13 cellular contexts compared by ENCODE assay signal in the genomic region with DNA sequence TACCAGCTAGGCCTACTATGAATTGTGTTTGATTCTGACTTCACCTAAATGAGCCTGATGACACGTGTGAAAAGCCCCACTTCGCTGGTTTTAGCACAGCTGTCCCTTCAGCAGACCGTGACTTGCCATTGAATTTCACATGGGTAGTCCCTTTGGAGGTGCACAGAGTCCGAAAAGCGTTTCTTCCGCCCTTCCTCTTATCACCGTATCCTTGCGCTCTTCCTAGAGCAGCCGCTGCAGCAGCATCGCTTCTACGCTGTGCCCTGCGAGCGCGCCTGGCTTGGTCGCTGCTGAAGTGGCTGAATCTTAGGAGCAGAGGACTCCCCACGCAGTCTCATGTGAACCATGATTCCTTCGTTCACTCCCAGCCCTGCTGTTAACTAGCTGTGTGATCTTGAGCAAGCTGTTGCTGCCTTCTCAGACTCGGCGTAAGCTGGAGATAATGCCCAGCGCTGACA.
A peak's percentile ranks its signal among the peaks of the same experiment; 100 is the strongest.
DNase-seq lines count a peak whose midpoint lies in the region; ATAC-seq and TF ChIP-seq lines count a peak whose summit lies in the region.
"Had no signal": no experiment of that assay in that cellular context is flagged by ENCODE, and none has a peak within 500 bp of the region (broad histone marks: within the 10 kb centered on the region; RNA-seq: fewer than 3 reads in every experiment).

No MANE protein-coding gene starts in this region.

- H3K27me3 ChIP-seq in left ventricle myocardium inferior (ENCODE audit: low read depth): no peaks in the 10 kb centered on the region
- H3K27me3 ChIP-seq in testis: no peaks in the 10 kb centered on the region

- H3K4me1 ChIP-seq in left ventricle myocardium inferior: peaks cover 6% of the 10 kb centered on the region
- peaks cover 5% of the 10 kb centered on the region for H3K4me1 ChIP-seq in testis

- no peaks in the 10 kb centered on the region for H3K36me3 ChIP-seq in left ventricle myocardium inferior
- H3K36me3 ChIP-seq in testis (ENCODE audit: low read depth, missing control alignments): no peaks in the 10 kb centered on the region

- ATAC-seq in Right ventricle myocardium superior (ENCODE audit: poor library complexity) (no peak), GM19351 (IDR thresholded peaks at IDR 0.05; ENCODE audit: unreplicated experiment) (no peak)

- H3K27ac ChIP-seq in left ventricle myocardium inferior (replicated peaks) (no peak overlapping the region), testis (no peak overlapping the region)

- DNase-seq in left ventricle myocardium inferior (no peak), Right ventricle myocardium superior (no peak), astrocyte of the hippocampus (ENCODE audit: low read depth, low spot score) (peak; percentile 46), medulla oblongata (ENCODE audit: extremely low spot score) (peak; percentile 62), testis (peak; percentile 37), activated T-cell treated with anti-CD3 and anti-CD28 coated beads for 4 hours (no peak), amniotic stem cell (lab: John Stamatoyannopoulos, UW) (no peak)
- DNase-seq: activated CD4-positive, alpha-beta T cell treated with anti-CD3 and anti-CD28 coated beads for 48 hours; islet precursor cell; NCI-H1436 treated with DMSO at 0.1 percent for 48 hours; NK-92 treated with Interleukin-12 subunit alpha and Interleukin-12 subunit beta, amount 100 ng/mL, for 24 hours; SIG-M5 had no signal

- TF ChIP-seq CTCF in left ventricle myocardium inferior (IDR thresholded peaks at IDR 0.05; ENCODE audit: borderline replicate concordance): no peak
- no peak for TF ChIP-seq CTCF in testis (IDR thresholded peaks at IDR 0.05)

- no peak for TF ChIP-seq POLR2A in testis (IDR thresholded peaks at IDR 0.05)

- 73 to 80% methylated on average over 20 of the region's 20 CpGs for WGBS in testis, 2 donors

- no peaks in the 10 kb centered on the region for H3K9me3 ChIP-seq in left ventricle myocardium inferior (replicated peaks)
- no peaks in the 10 kb centered on the region for H3K9me3 ChIP-seq in testis

- intact Hi-C loops in left ventricle myocardium inferior (cut with micrococcal nuclease): loop anchor here (10.0 kb wide), 1 partner anchor 1110 kb away; no protein-coding TSS in a partner anchor
- intact Hi-C loops in Right ventricle myocardium superior (cut with DNase I): no loop called here
- intact Hi-C loops in testis (cut with DNase I; ENCODE audit: low total_unique reads): no loop called here

- H3K4me3 ChIP-seq in left ventricle myocardium inferior (peak overlapping the region; percentile 26), testis (no peak overlapping the region)

Comparison
In these comparisons a context has a peak if more than half of its experiments do, and no peak if none do; other contexts are left out.
1. DNase-seq: peak in astrocyte of the hippocampus (single experiment), medulla oblongata (single experiment) and testis (single experiment); none in left ventricle myocardium inferior (single experiment), Right ventricle myocardium superior (single experiment), activated T-cell treated with anti-CD3 and anti-CD28 coated beads for 4 hours (single experiment) and amniotic stem cell (single experiment).